In the genomic region with DNA sequence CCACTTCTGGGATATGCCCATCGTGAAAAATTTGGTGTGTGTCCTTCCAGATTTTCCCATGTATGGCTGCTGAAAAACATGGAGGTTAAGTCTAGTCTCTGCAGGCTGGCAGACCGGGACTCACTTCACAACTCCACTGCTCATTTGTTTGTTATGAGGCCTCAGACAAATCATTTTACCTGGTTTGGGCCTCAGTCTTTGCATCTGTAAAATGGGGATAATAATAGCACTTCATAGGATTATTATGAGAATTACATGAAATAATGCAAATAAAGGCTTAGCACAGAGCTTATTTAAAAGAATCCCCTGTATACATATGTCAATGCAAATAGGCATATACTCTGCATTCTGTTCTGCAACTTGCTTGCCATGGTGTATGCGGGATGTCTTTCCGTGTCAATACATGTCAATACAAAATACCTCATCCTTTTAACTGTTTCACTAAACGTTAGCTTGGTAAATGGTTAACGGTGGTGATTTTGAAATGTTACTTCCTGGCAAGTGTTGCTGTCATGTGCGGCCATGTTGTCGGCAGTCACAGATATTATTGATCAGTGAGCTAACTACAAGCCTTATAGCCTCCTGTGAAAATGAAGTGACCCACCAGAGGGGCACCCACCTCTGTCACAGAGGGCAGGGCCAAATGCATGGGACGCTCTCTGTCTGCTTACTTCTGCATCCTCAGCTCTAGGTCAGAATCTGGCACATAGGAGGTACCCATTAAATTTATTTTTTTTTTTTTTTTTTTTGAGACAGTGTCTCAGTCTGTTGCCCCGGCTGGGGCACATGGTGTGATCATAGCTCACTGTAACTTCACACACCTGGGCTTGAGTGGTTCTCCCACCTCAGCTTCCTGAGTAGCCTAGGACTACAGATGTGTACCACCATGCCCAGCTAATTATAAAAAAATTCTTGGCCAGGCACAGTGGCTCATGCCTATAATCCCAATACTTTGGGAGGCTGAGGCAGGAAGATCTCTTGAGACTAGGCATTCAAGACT, we compare ENCODE assay signal across 1 cellular context.
TF ChIP-seq lines count a peak whose summit lies in the region.

No MANE protein-coding gene starts in this region.

TF ChIP-seq in HepG2, 621 proteins besides CTCF, POLR2A, EP300 and RAD21 (continued from another document):
- TF ChIP-seq, protein P1, sequence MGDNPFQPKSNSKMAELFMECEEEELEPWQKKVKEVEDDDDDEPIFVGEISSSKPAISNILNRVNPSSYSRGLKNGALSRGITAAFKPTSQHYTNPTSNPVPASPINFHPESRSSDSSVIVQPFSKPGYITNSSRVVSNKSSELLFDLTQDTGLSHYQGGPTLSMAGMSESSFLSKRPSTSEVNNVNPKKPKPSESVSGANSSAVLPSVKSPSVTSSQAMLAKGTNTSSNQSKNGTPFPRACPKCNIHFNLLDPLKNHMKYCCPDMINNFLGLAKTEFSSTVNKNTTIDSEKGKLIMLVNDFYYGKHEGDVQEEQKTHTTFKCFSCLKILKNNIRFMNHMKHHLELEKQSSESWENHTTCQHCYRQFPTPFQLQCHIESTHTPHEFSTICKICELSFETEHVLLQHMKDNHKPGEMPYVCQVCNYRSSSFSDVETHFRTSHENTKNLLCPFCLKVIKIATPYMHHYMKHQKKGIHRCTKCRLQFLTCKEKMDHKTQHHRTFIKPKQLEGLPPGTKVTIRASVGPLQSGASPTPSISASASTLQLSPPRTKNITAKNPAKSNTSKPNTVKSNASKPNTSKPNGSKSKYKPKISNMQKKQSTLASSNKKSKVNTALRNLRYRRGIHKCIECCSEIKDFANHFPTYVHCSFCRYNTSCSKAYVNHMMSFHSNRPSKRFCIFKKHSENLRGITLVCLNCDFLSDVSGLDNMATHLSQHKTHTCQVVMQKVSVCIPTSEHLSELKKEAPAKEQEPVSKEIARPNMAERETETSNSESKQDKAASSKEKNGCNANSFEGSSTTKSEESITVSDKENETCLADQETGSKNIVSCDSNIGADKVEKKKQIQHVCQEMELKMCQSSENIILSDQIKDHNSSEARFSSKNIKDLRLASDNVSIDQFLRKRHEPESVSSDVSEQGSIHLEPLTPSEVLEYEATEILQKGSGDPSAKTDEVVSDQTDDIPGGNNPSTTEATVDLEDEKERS (CRISPR knock-in tag; IDR thresholded peaks at IDR 0.05): no peak
- peak; percentile 53; the same call in 1 of the 2 replicates for TF ChIP-seq FOSL2 (CRISPR knock-in tag; IDR thresholded peaks at IDR 0.05)
- TF ChIP-seq PAWR (CRISPR knock-in tag; IDR thresholded peaks at IDR 0.05; ENCODE audit: borderline replicate concordance): no peak
- no peak for TF ChIP-seq JUN (CRISPR knock-in tag; IDR thresholded peaks at IDR 0.05)
- no peak for TF ChIP-seq XBP1 (CRISPR knock-in tag; IDR thresholded peaks at IDR 0.05)
- TF ChIP-seq CBFB (CRISPR knock-in tag; IDR thresholded peaks at IDR 0.05): no peak
- TF ChIP-seq SALL1 (CRISPR knock-in tag; IDR thresholded peaks at IDR 0.05): peak; percentile 40
- TF ChIP-seq CREB1 (IDR thresholded peaks at IDR 0.05): peak; percentile 33; the same call in 1 of the 2 replicates
- peak; percentile 80 for TF ChIP-seq CREB1 (CRISPR knock-in tag; IDR thresholded peaks at IDR 0.05)
- no peak for TF ChIP-seq NFATC3 (CRISPR knock-in tag; IDR thresholded peaks at IDR 0.05)
- peak; percentile 42; the same call in 1 of the 2 replicates for TF ChIP-seq HMG20A (CRISPR knock-in tag; IDR thresholded peaks at IDR 0.05; ENCODE audit: borderline replicate concordance)
- TF ChIP-seq, protein P2, sequence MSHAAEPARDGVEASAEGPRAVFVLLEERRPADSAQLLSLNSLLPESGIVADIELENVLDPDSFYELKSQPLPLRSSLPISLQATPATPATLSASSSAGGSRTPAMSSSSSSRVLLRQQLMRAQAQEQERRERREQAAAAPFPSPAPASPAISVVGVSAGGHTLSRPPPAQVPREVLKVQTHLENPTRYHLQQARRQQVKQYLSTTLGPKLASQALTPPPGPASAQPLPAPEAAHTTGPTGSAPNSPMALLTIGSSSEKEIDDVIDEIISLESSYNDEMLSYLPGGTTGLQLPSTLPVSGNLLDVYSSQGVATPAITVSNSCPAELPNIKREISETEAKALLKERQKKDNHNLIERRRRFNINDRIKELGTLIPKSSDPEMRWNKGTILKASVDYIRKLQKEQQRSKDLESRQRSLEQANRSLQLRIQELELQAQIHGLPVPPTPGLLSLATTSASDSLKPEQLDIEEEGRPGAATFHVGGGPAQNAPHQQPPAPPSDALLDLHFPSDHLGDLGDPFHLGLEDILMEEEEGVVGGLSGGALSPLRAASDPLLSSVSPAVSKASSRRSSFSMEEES (CRISPR knock-in tag; IDR thresholded peaks at IDR 0.05): peak; percentile 66
- TF ChIP-seq FOXA1 (IDR thresholded peaks at IDR 0.05): no peak
- no peak for TF ChIP-seq FOXA1 (CRISPR knock-in tag; IDR thresholded peaks at IDR 0.05)
- no peak for TF ChIP-seq RBM39 (IDR thresholded peaks at IDR 0.05; ENCODE audit: low read depth, low read length, poor library complexity, severe bottlenecking)
- TF ChIP-seq FOSL1 (CRISPR knock-in tag; IDR thresholded peaks at IDR 0.05; ENCODE audit: borderline replicate concordance): no peak
- TF ChIP-seq FOXK1 (CRISPR knock-in tag; IDR thresholded peaks at IDR 0.05; ENCODE audit: borderline replicate concordance, low read depth): peak; percentile 69; the same call in 1 of the 2 replicates
- no peak for TF ChIP-seq GATA4 (IDR thresholded peaks at IDR 0.05; ENCODE audit: borderline replicate concordance, low read depth)
- TF ChIP-seq STAG1 (CRISPR knock-in tag; IDR thresholded peaks at IDR 0.05): no peak
- no peak for TF ChIP-seq ZNF781 (CRISPR knock-in tag; IDR thresholded peaks at IDR 0.05; ENCODE audit: borderline replicate concordance, not compliant biosample characterization)
- TF ChIP-seq, protein P3, sequence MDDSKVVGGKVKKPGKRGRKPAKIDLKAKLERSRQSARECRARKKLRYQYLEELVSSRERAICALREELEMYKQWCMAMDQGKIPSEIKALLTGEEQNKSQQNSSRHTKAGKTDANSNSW (CRISPR knock-in tag; IDR thresholded peaks at IDR 0.05; ENCODE audit: borderline replicate concordance): no peak
- TF ChIP-seq SOX13 (IDR thresholded peaks at IDR 0.05): no peak
- peak in 1 of 2 experiments; percentile 36; a peak in 1 of 4 replicates for TF ChIP-seq SOX13 (CRISPR knock-in tag; conservative IDR thresholded peaks at IDR 0.05 in 1 of 2, IDR thresholded peaks at IDR 0.05 in 1 of 2)
